1 cellular context compared by ENCODE assay signal in genomic region chr3:46520531-46520930, GRCh38.
TF ChIP-seq lines count a peak whose summit lies in the region.

No MANE protein-coding gene starts in this region.

TF ChIP-seq in GM23338, 12 proteins besides CTCF, POLR2A, EP300 and RAD21 (continued from another document):
- TF ChIP-seq ZNF462 (CRISPR knock-in tag; IDR thresholded peaks at IDR 0.05): no peak
- TF ChIP-seq ZNF114 (CRISPR knock-in tag; IDR thresholded peaks at IDR 0.05): no peak
- no peak for TF ChIP-seq CREB1 (CRISPR knock-in tag; IDR thresholded peaks at IDR 0.05; ENCODE audit: low read depth)
